1 cellular context compared by ENCODE assay signal in genomic region chr12:2890388-2891239, GRCh38.
TF ChIP-seq lines count a peak whose summit lies in the region.

Gene TULP3, plus strand, starts transcription at chr12:2890891. Its CDS starts 57 bp downstream, at chr12:2890948.

TF ChIP-seq in HepG2, 621 proteins besides CTCF, POLR2A, EP300 and RAD21 (continued from another document and continues in another):
- TF ChIP-seq IKZF5 (CRISPR knock-in tag; IDR thresholded peaks at IDR 0.05) (peak; percentile 80), ZNF34 (CRISPR knock-in tag; IDR thresholded peaks at IDR 0.05; ENCODE audit: borderline replicate concordance) (no peak), DNMT1 (CRISPR knock-in tag; IDR thresholded peaks at IDR 0.05) (no peak), ZNF333 (CRISPR knock-in tag; IDR thresholded peaks at IDR 0.05; ENCODE audit: borderline replicate concordance) (0 out of 2 replicates have a peak, but pooled peaks have one; percentile 38), ZZZ3 (CRISPR knock-in tag; IDR thresholded peaks at IDR 0.05; ENCODE audit: borderline replicate concordance) (0 out of 2 replicates have a peak, but pooled peaks have one; percentile 25), ELF1 (CRISPR knock-in tag; IDR thresholded peaks at IDR 0.05) (peak; percentile 33; the same call in 1 of the 2 replicates), MXD4 (CRISPR knock-in tag; IDR thresholded peaks at IDR 0.05) (peak; percentile 96), ZNF350 (CRISPR knock-in tag; IDR thresholded peaks at IDR 0.05; ENCODE audit: borderline replicate concordance, low read depth) (peak; percentile 81; the same call in 1 of the 2 replicates), NFYC (CRISPR knock-in tag; IDR thresholded peaks at IDR 0.05) (peak; percentile 98), ZNF670 (CRISPR knock-in tag; IDR thresholded peaks at IDR 0.05; ENCODE audit: borderline replicate concordance) (no peak), ZNF274 (CRISPR knock-in tag; IDR thresholded peaks at IDR 0.05) (peak; percentile 61; the same call in 1 of the 2 replicates), CREB1 (IDR thresholded peaks at IDR 0.05) (peak; percentile 81), CREB1 (CRISPR knock-in tag; IDR thresholded peaks at IDR 0.05) (peak; percentile 74; the same call in 1 of the 2 replicates), KDM1A (CRISPR knock-in tag; IDR thresholded peaks at IDR 0.05) (no peak), ATRX (CRISPR knock-in tag; IDR thresholded peaks at IDR 0.05; ENCODE audit: borderline replicate concordance) (no peak), ZNF235 (CRISPR knock-in tag; IDR thresholded peaks at IDR 0.05; ENCODE audit: borderline replicate concordance) (peak; percentile 24; the same call in 1 of the 2 replicates), GLMP (CRISPR knock-in tag; IDR thresholded peaks at IDR 0.05; ENCODE audit: borderline replicate concordance) (no peak), ZNF784 (CRISPR knock-in tag; IDR thresholded peaks at IDR 0.05; ENCODE audit: borderline replicate concordance) (0 out of 2 replicates have a peak, but pooled peaks have one; percentile 16), ZBTB34 (CRISPR knock-in tag; IDR thresholded peaks at IDR 0.05) (peak; percentile 73), KIAA2018 (CRISPR knock-in tag; IDR thresholded peaks at IDR 0.05; ENCODE audit: borderline replicate concordance) (no peak), TBX3 (IDR thresholded peaks at IDR 0.05; ENCODE audit: borderline replicate concordance) (no peak), ZNF432 (CRISPR knock-in tag; IDR thresholded peaks at IDR 0.05; ENCODE audit: borderline replicate concordance) (no peak), MEF2D (CRISPR knock-in tag; IDR thresholded peaks at IDR 0.05) (peak; percentile 88), ZBTB40 (IDR thresholded peaks at IDR 0.05) (no peak), ZBTB40 (CRISPR knock-in tag; IDR thresholded peaks at IDR 0.05) (0 out of 2 replicates have a peak, but pooled peaks have one; percentile 44), ZSCAN12 (CRISPR knock-in tag; IDR thresholded peaks at IDR 0.05) (no peak), ZC3H13 (CRISPR knock-in tag; IDR thresholded peaks at IDR 0.05) (peak; percentile 82), KLF6 (CRISPR knock-in tag; IDR thresholded peaks at IDR 0.05) (no peak; the same call in 1 of the 2 replicates)
